11 cellular contexts compared by ENCODE assay signal in genomic region chrX:78119521-78120227, GRCh38. TPM values are rescaled to one million over a fixed set of nuclear protein-coding genes. Genes with fewer than 3 reads are reported as not detected.
DNase-seq lines count a peak whose midpoint lies in the region; ATAC-seq, FAIRE-seq and TF ChIP-seq lines count a peak whose summit lies in the region.
"Had no signal": no experiment of that assay in that cellular context is flagged by ENCODE, and none has a peak within 500 bp of the region (broad histone marks: within the 10 kb centered on the region; RNA-seq: fewer than 3 reads in every experiment).

No MANE protein-coding gene starts in this region.

- intact Hi-C loops in kidney (cut with DNase I) = no loop called here

- peaks cover 43% of the 10 kb centered on the region for H3K36me3 Mint-ChIP-seq in CD4-positive, CD25-positive, alpha-beta regulatory T cell
- peaks cover 4% of the 10 kb centered on the region for H3K36me3 Mint-ChIP-seq in T-helper 17 cell (ENCODE audit: low read depth)

- peak; percentile 85 for FAIRE-seq in kidney (lab: Jason Lieb, UNC)
- FAIRE-seq: TTC549 had no signal

- H3K4me1 ChIP-seq in CD4-positive, CD25-positive, alpha-beta regulatory T cell (ENCODE audit: control insufficient read depth, insufficient read depth, low read length, poor library complexity, severe bottlenecking) = peaks cover 8% of the 10 kb centered on the region
- no peaks in the 10 kb centered on the region for H3K4me1 ChIP-seq in kidney (ENCODE audit: control insufficient read depth in 1 of 2, insufficient read depth in 1 of 2, low read depth in 1 of 2, low read length in 2 of 2)

- H3K4me1 Mint-ChIP-seq in CD4-positive, CD25-positive, alpha-beta regulatory T cell = peaks cover 4 to 43% (median 20%) of the 10 kb centered on the region in 4 donors
- H3K4me1 Mint-ChIP-seq in T-helper 17 cell = peaks cover 21% of the 10 kb centered on the region

- peak; percentile 19; the same call in 1 of the 2 replicates for TF ChIP-seq CTCF in GM12875 (IDR thresholded peaks at IDR 0.05; ENCODE audit: borderline replicate concordance, insufficient read depth, low read depth, low read length)
- peak; percentile 11 for TF ChIP-seq CTCF in kidney (IDR thresholded peaks at IDR 0.05; ENCODE audit: borderline replicate concordance, extremely low read depth, insufficient read depth)

- H3K9ac ChIP-seq in kidney (ENCODE audit: low read length in 2 of 2) = no peak overlapping the region

- H3K9me3 Mint-ChIP-seq in CD4-positive, CD25-positive, alpha-beta regulatory T cell = no peaks in the 10 kb centered on the region

- no peaks in the 10 kb centered on the region for H3K27me3 Mint-ChIP-seq in CD4-positive, CD25-positive, alpha-beta regulatory T cell
- no peaks in the 10 kb centered on the region for H3K27me3 Mint-ChIP-seq in T-helper 17 cell

- peak overlapping the region in 2 of 3 donors; percentile 2 to 78 for H3K27ac Mint-ChIP-seq in CD4-positive, CD25-positive, alpha-beta regulatory T cell
- H3K27ac Mint-ChIP-seq in T-helper 17 cell = peak overlapping the region; percentile 4

- peak overlapping the region; percentile 33 for H3K27ac ChIP-seq in CD4-positive, CD25-positive, alpha-beta regulatory T cell (ENCODE audit: insufficient read depth, low read length, poor library complexity, severe bottlenecking)
- H3K27ac ChIP-seq in kidney (ENCODE audit: low read depth in 2 of 2, low read length in 2 of 2) = no peak overlapping the region
- H3K27ac ChIP-seq: skin epidermis had no signal

- H3K4me3 ChIP-seq in CD4-positive, CD25-positive, alpha-beta regulatory T cell (ENCODE audit: low read depth, low read length) = no peak overlapping the region
- H3K4me3 ChIP-seq in GM12875 (ENCODE audit: low read depth, low read length) (no peak overlapping the region), kidney (ENCODE audit: low read length in 2 of 2) (no peak overlapping the region)
- H3K4me3 ChIP-seq: skin epidermis had no signal

- DNase-seq in CD4-positive, CD25-positive, alpha-beta regulatory T cell = no peak
- no peak for DNase-seq in T-helper 17 cell
- no peak for DNase-seq in kidney
- no peak for DNase-seq in NK-92 treated with Interleukin-12 subunit alpha and Interleukin-12 subunit beta, amount 100 ng/mL, for 24 hours (lab: John Stamatoyannopoulos, UW)
- DNase-seq in GM19238 (ENCODE audit: insufficient read length, low spot score) = no peak
- DNase-seq in NK-92 (lab: John Stamatoyannopoulos, UW; ENCODE audit: unreplicated experiment) = no peak
- DNase-seq: amygdala had no signal

- no peak overlapping the region for H3K4me3 Mint-ChIP-seq in CD4-positive, CD25-positive, alpha-beta regulatory T cell
- no peak overlapping the region for H3K4me3 Mint-ChIP-seq in T-helper 17 cell

- peaks cover 87% of the 10 kb centered on the region for H3K36me3 ChIP-seq in CD4-positive, CD25-positive, alpha-beta regulatory T cell (ENCODE audit: control insufficient read depth, insufficient read depth, low read length)
- peaks cover 17 to 55% of the 10 kb centered on the region in 2 donors for H3K36me3 ChIP-seq in kidney (ENCODE audit: control insufficient read depth in 1 of 2, insufficient read depth in 2 of 2, low read length in 2 of 2)

- H3K9me3 ChIP-seq in CD4-positive, CD25-positive, alpha-beta regulatory T cell (ENCODE audit: control insufficient read depth in 2 of 2, low read length in 2 of 2) = no peaks in the 10 kb centered on the region
- no peaks in the 10 kb centered on the region for H3K9me3 ChIP-seq in T-helper 17 cell (ENCODE audit: control insufficient read depth, low read length, poor library complexity, severe bottlenecking)
- no peaks in the 10 kb centered on the region for H3K9me3 ChIP-seq in kidney (ENCODE audit: control insufficient read depth in 1 of 2, low read length in 2 of 2)

- no peak for ATAC-seq in CD4-positive, CD25-positive, alpha-beta regulatory T cell (ENCODE audit: low read depth in 2 of 2)
- ATAC-seq in T-helper 17 cell (no peak), HG03378 (IDR thresholded peaks at IDR 0.05; ENCODE audit: unreplicated experiment) (no peak)

- H3K27me3 ChIP-seq in CD4-positive, CD25-positive, alpha-beta regulatory T cell (ENCODE audit: control insufficient read depth, insufficient read depth, low read length) = no peaks in the 10 kb centered on the region

RNA-seq across cellular contexts. Expression of gene PGK1, which starts 15.6 kb away (rescaled TPM):
- 254 TPM for total RNA-seq in CD4-positive, CD25-positive, alpha-beta regulatory T cell
- polyA plus RNA-seq in CD4-positive, CD25-positive, alpha-beta regulatory T cell = 100 to 1,000 TPM; 422 to 490 (median 457) TPM
- total RNA-seq in T-helper 17 cell = 100 to 1,000 TPM; 256 to 258 TPM
- total RNA-seq in kidney = 356 TPM
- 471 TPM for polyA plus RNA-seq in kidney (ENCODE audit: insufficient read depth, low read depth, low replicate concordance)

RNA-seq across cellular contexts. Expression of gene TAF9B, which starts 19.8 kb away (rescaled TPM):
- total RNA-seq in CD4-positive, CD25-positive, alpha-beta regulatory T cell = 13.9 TPM
- 10 to 100 TPM; 32.4 to 39.1 (median 37.5) TPM for polyA plus RNA-seq in CD4-positive, CD25-positive, alpha-beta regulatory T cell
- total RNA-seq in T-helper 17 cell = 10 to 100 TPM; 10.3 to 12.6 TPM
- 23.3 TPM for total RNA-seq in kidney
- 14.0 TPM for polyA plus RNA-seq in kidney (ENCODE audit: insufficient read depth, low read depth, low replicate concordance)
